In the genomic region with DNA sequence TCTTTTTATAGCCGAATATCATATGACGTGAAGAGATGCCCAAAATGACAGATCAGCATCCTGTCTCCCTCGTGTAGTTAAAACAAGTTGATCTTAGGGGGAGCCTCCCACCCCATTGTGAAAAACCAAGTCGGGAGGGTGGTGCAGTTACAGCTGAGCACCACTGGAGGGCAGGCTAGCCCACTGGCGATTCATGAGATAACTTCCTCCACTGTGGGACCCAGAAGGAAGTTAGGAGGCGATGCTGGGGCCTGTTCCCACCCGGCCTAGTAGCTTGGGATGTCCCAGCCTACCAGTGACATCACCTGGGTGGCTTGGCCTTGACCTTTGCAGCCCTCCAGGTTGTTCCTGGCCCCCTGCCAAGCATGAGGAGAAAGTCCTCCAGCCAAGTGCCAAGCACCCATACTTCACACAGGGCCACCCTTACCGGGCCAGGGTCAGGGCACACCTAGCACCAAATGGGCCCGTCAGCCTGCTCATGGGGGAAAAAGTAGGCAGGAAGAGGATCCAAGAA, we compare ENCODE assay signal across 7 cellular contexts. TPM values are rescaled to one million over a fixed set of nuclear protein-coding genes. Genes with fewer than 3 reads are reported as not detected.
DNase-seq lines count a peak whose midpoint lies in the region; ATAC-seq and TF ChIP-seq lines count a peak whose summit lies in the region.

No MANE protein-coding gene starts in this region.

- H3K4me1 ChIP-seq in RWPE2 (ENCODE audit: insufficient read depth, poor library complexity, severe bottlenecking): no peaks in the 10 kb centered on the region
- H3K4me1 ChIP-seq in thyroid gland: peaks cover 0 to 12% of the 10 kb centered on the region in 2 donors

- H3K27me3 ChIP-seq in RWPE2 (ENCODE audit: insufficient read depth, poor library complexity, severe bottlenecking) (no peaks in the 10 kb centered on the region), thyroid gland (no peaks in the 10 kb centered on the region)

- no peak for TF ChIP-seq POLR2A in thyroid gland (IDR thresholded peaks at IDR 0.05)

- H3K27ac ChIP-seq in RWPE2 (ENCODE audit: poor library complexity, severe bottlenecking) (no peak overlapping the region), thyroid gland (peak overlapping the region in 1 of 3 donors; percentile 33)

- peak; percentile 99 for TF ChIP-seq CTCF in GM12873 (IDR thresholded peaks at IDR 0.05; ENCODE audit: insufficient read depth, low read depth, low read length, missing control alignments)
- peak; percentile 97 for TF ChIP-seq CTCF in RWPE2 (IDR thresholded peaks at IDR 0.05; ENCODE audit: poor library complexity, severe bottlenecking)
- TF ChIP-seq CTCF in omental fat pad (IDR thresholded peaks at IDR 0.05): peak in 2 of 3 donors; percentile 41 to 82
- TF ChIP-seq CTCF in thyroid gland (IDR thresholded peaks at IDR 0.05): peak; percentile 92 to 100 (median 97)

- ATAC-seq in RWPE2 (ENCODE audit: low read depth): peak; percentile 72
- peak; percentile 67 for ATAC-seq in omental fat pad (ENCODE audit: low FRiP score)

- WGBS in thyroid gland, 2 donors: 11 to 13% methylated on average over 6 to 9 of the region's 9 CpGs

- intact Hi-C loops in thyroid gland (cut with DNase I): loop anchor here (5.0 to 10.0 kb wide), 3 partner anchors 83 to 330 kb away; no protein-coding TSS in a partner anchor

- H3K36me3 ChIP-seq in RWPE2 (ENCODE audit: low read depth) (no peaks in the 10 kb centered on the region), thyroid gland (no peaks in the 10 kb centered on the region)

- DNase-seq in HT-29 (ENCODE audit: low spot score) (peak; percentile 81), RWPE2 (ENCODE audit: low spot score) (no peak), foreskin melanocyte (peak; percentile 59), omental fat pad (ENCODE audit: low spot score) (no peak), thyroid gland (peak; percentile 63 to 70)
- DNase-seq in activated T-helper 9 cell treated with anti-CD3 and anti-CD28 coated beads, Interleukin-2, amount 50 U/mL, for 16 hours (ENCODE audit: low read depth): peak; percentile 51

- H3K9me3 ChIP-seq in RWPE2 (ENCODE audit: severe bottlenecking): no peaks in the 10 kb centered on the region
- no peaks in the 10 kb centered on the region for H3K9me3 ChIP-seq in thyroid gland

- H3K4me3 ChIP-seq in RWPE2 (ENCODE audit: severe bottlenecking) (no peak overlapping the region), thyroid gland (replicated peaks in 1 of 3) (no peak overlapping the region)

RNA-seq across cellular contexts. Expression of gene CPNE2, which starts 8.1 kb away (rescaled TPM):
- total RNA-seq in HT-29 (2014; rRNA removed; shearing (Covaris generic)): 40.5 and 44.2 TPM in 2 replicates
- 10 to 100 TPM; 28.2 to 66.0 (median 45.8) TPM for total RNA-seq in omental fat pad
- 10 to 100 TPM; 26.6 to 33.3 (median 29.2) TPM for total RNA-seq in thyroid gland

Comparison
In these comparisons a context has a peak if more than half of its experiments do, and no peak if none do; other contexts are left out.
1. DNase-seq: peak in HT-29 (single experiment), activated T-helper 9 cell treated with anti-CD3 and anti-CD28 coated beads, Interleukin-2, amount 50 U/mL, for 16 hours (single experiment), foreskin melanocyte (single experiment) and thyroid gland (2 of 2); none in RWPE2 (single experiment) and omental fat pad (single experiment).
2. Peak in every context shown above with its lines, with median percentiles within 50 percentile points of each other: CTCF ChIP-seq.